ENCODE assay signal across 9 cellular contexts in genomic region chr15:64731012-64731806, GRCh38. TPM values are rescaled to one million over a fixed set of nuclear protein-coding genes. Genes with fewer than 3 reads are reported as not detected.
DNase-seq lines count a peak whose midpoint lies in the region; ATAC-seq and TF ChIP-seq lines count a peak whose summit lies in the region.
"Had no signal": no experiment of that assay in that cellular context is flagged by ENCODE, and none has a peak within 500 bp of the region (broad histone marks: within the 10 kb centered on the region; RNA-seq: fewer than 3 reads in every experiment).

No MANE protein-coding gene starts in this region.

- DNase-seq in NCI-H446 (lab: John Stamatoyannopoulos, UW) (peak; percentile 8 to 72), NCI-H446 treated with DMSO at 0.1 percent for 48 hours (lab: John Stamatoyannopoulos, UW) (no peak), NCI-H1436 treated with DMSO at 0.1 percent for 48 hours (lab: John Stamatoyannopoulos, UW) (peak; percentile 28), T-helper 17 cell (peak; percentile 73 to 83 (median 76)), amniotic stem cell (lab: John Stamatoyannopoulos, UW) (peak; percentile 75), hepatic stellate cell (ENCODE audit: low spot score) (peak; percentile 69), gastrocnemius medialis (peak; percentile 64 to 81)

- no peak overlapping the region for H3K27ac ChIP-seq in gastrocnemius medialis

- no peaks in the 10 kb centered on the region for H3K4me1 ChIP-seq in gastrocnemius medialis

- no peaks in the 10 kb centered on the region for H3K36me3 ChIP-seq in gastrocnemius medialis

- no peak overlapping the region for H3K4me3 ChIP-seq in gastrocnemius medialis

- no peaks in the 10 kb centered on the region for H3K27me3 ChIP-seq in gastrocnemius medialis

- H3K9me3 ChIP-seq in T-helper 17 cell (ENCODE audit: control insufficient read depth, low read length, poor library complexity, severe bottlenecking) = no peaks in the 10 kb centered on the region
- no peaks in the 10 kb centered on the region for H3K9me3 ChIP-seq in gastrocnemius medialis

- in situ Hi-C loops in gastrocnemius medialis (cut with MboI; ENCODE audit: low sequenced_read_pairs in 4 of 4) = loop anchor here (5.0 to 25.0 kb wide), 5 partner anchors 76 to 181 kb away; partner anchors contain the start of gene ANKDD1A (in 1 of the 4)

- no peak overlapping the region for H3K4me3 Mint-ChIP-seq in T-helper 17 cell

- H3K27me3 Mint-ChIP-seq in T-helper 17 cell = peaks cover 15% of the 10 kb centered on the region

- peak; percentile 90 to 96 (median 93) for TF ChIP-seq CTCF in gastrocnemius medialis (IDR thresholded peaks at IDR 0.05 in 4 of 5, conservative IDR thresholded peaks at IDR 0.05 in 1 of 5)

- peaks cover 3% of the 10 kb centered on the region for H3K36me3 Mint-ChIP-seq in T-helper 17 cell (ENCODE audit: low read depth)

- ATAC-seq in T-helper 17 cell (peak; percentile 82), gastrocnemius medialis (peak; percentile 71 to 88), GM21515 (IDR thresholded peaks at IDR 0.05; ENCODE audit: unreplicated experiment) (no peak)

- peaks cover 10% of the 10 kb centered on the region for H3K4me1 Mint-ChIP-seq in T-helper 17 cell

- no peak overlapping the region for H3K27ac Mint-ChIP-seq in T-helper 17 cell

- no peak for TF ChIP-seq POLR2A in gastrocnemius medialis (IDR thresholded peaks at IDR 0.05)

- intact Hi-C loops in gastrocnemius medialis (cut with DNase I; ENCODE audit: low total_unique reads) = loop anchor here (1.0 kb wide), 2 partner anchors 79 to 174 kb away; no protein-coding TSS in a partner anchor

RNA-seq across cellular contexts. Expression of gene RBPMS2, which starts 44.2 kb away (rescaled TPM):
- 1 to 10 TPM in 1 of 2 donors, under 1 TPM in 1; 0.52 to 1.1 TPM for total RNA-seq in T-helper 17 cell
- under 1 TPM; 0.11 to 0.61 (median 0.35) TPM for total RNA-seq in gastrocnemius medialis
- total RNA-seq: temporal lobe had no signal
